Comparison of ENCODE assay signal across 16 cellular contexts in genomic region chr9:21710792-21711191, GRCh38.
DNase-seq lines count a peak whose midpoint lies in the region; ATAC-seq and TF ChIP-seq lines count a peak whose summit lies in the region.
"Had no signal": no experiment of that assay in that cellular context is flagged by ENCODE, and none has a peak within 500 bp of the region (broad histone marks: within the 10 kb centered on the region; RNA-seq: fewer than 3 reads in every experiment).

No MANE protein-coding gene starts in this region.

- H3K79me2 ChIP-seq in neural progenitor cell (ENCODE audit: low read depth) = no peaks in the 10 kb centered on the region

- intact Hi-C loops in activated CD4-positive, alpha-beta T cell treated with anti-CD3 and anti-CD28 coated beads for 36 hours (cut with DNase I, micrococcal nuclease) = no loop called here

- H3K27ac ChIP-seq in neural progenitor cell (no peak overlapping the region), RWPE1 (no peak overlapping the region)
- H3K27ac ChIP-seq: 22Rv1 had no signal

- peak; percentile 71 for ATAC-seq in activated CD4-positive, alpha-beta T cell treated with anti-CD3 and anti-CD28 coated beads for 36 hours
- ATAC-seq in HG03432 (IDR thresholded peaks at IDR 0.05; ENCODE audit: unreplicated experiment) = peak; percentile 32
- ATAC-seq: sciatic nerve had no signal

- no peak overlapping the region for H3K4me2 ChIP-seq in neural progenitor cell

- no peaks in the 10 kb centered on the region for H3K9me3 ChIP-seq in neural progenitor cell (ENCODE audit: low read depth)

- H3K9ac ChIP-seq in neural progenitor cell = no peak overlapping the region

- no peak overlapping the region for H2AFZ ChIP-seq in neural progenitor cell (replicated peaks)

- POLR2A ChIA-PET in activated CD4-positive, alpha-beta T cell treated with anti-CD3 and anti-CD28 coated beads for 36 hours (lab: Charles Lee) = no interaction called here
- POLR2A ChIA-PET in RWPE1 (lab: Yijun Ruan, JAX; ENCODE audit: low non-redundant PET) = no interaction called here

- peaks cover 2% of the 10 kb centered on the region for H3K27me3 Mint-ChIP-seq in activated CD4-positive, alpha-beta T cell treated with anti-CD3 and anti-CD28 coated beads for 36 hours
- H3K27me3 Mint-ChIP-seq in neural progenitor cell (ENCODE audit: insufficient read depth, low read depth) = peaks cover 2% of the 10 kb centered on the region

- DNase-seq in activated CD4-positive, alpha-beta T cell treated with anti-CD3 and anti-CD28 coated beads for 36 hours = peak; percentile 43
- DNase-seq in activated CD4-positive, alpha-beta T cell treated with anti-CD3 and anti-CD28 coated beads, Interleukin-2, amount 50 U/mL, for 4 hours = no peak
- DNase-seq in astrocyte of the spinal cord (ENCODE audit: low read depth, low spot score) (peak; percentile 30), neural progenitor cell (ENCODE audit: low spot score) (no peak), RWPE1 (ENCODE audit: low spot score) (no peak), DMS79 (lab: John Stamatoyannopoulos, UW) (no peak), NCI-H69 (lab: John Stamatoyannopoulos, UW) (no peak)
- DNase-seq: amygdala, NCI-H1930, SIG-M5, T1000 had no signal

- TF ChIP-seq CTCF in astrocyte of the spinal cord (IDR thresholded peaks at IDR 0.05; ENCODE audit: low read depth, low read length) = no peak
- TF ChIP-seq CTCF in neural progenitor cell (IDR thresholded peaks at IDR 0.05) = no peak
- TF ChIP-seq CTCF in RWPE1 (conservative IDR thresholded peaks at IDR 0.05; ENCODE audit: low read depth) = no peak

- no peaks in the 10 kb centered on the region for H3K27me3 ChIP-seq in neural progenitor cell

- CTCF ChIA-PET in activated CD4-positive, alpha-beta T cell treated with anti-CD3 and anti-CD28 coated beads for 36 hours (lab: Charles Lee) = interaction anchor here (0.8 to 6.4 kb wide), 2 partner anchors 77 to 230 kb away, joined by 3 to 40 read pairs; no protein-coding TSS in a partner anchor
- CTCF ChIA-PET in RWPE1 (lab: Yijun Ruan, JAX) = interaction anchor here (0.6 to 1.1 kb wide), 2 partner anchors 21 to 53 kb away, joined by 3 read pairs; no protein-coding TSS in a partner anchor

- H3F3A ChIP-seq in neural progenitor cell (ENCODE audit: low read depth) = no peaks in the 10 kb centered on the region

- H3K4me3 Mint-ChIP-seq in activated CD4-positive, alpha-beta T cell treated with anti-CD3 and anti-CD28 coated beads for 36 hours = no peak overlapping the region
- no peak overlapping the region for H3K4me3 Mint-ChIP-seq in neural progenitor cell
- H3K4me3 Mint-ChIP-seq: dendritic cell treated with granulocyte-macrophage colony-stimulating factor and Interleukin-4, amounts not matched to agents 40 ng/mL and 50 ng/mL, for 4 days; memory B cell had no signal

- H3K36me3 ChIP-seq in neural progenitor cell = no peaks in the 10 kb centered on the region

- H3K9me3 Mint-ChIP-seq in activated CD4-positive, alpha-beta T cell treated with anti-CD3 and anti-CD28 coated beads for 36 hours (ENCODE audit: low read depth) = peaks cover 1% of the 10 kb centered on the region
- H3K9me3 Mint-ChIP-seq in neural progenitor cell = no peaks in the 10 kb centered on the region
- H3K9me3 Mint-ChIP-seq: dendritic cell treated with granulocyte-macrophage colony-stimulating factor and Interleukin-4, amounts not matched to agents 40 ng/mL and 50 ng/mL, for 4 days; memory B cell had no signal

- H3K27ac Mint-ChIP-seq in activated CD4-positive, alpha-beta T cell treated with anti-CD3 and anti-CD28 coated beads for 36 hours = no peak overlapping the region
- H3K27ac Mint-ChIP-seq in neural progenitor cell = peak overlapping the region; percentile 62
- H3K27ac Mint-ChIP-seq: dendritic cell treated with granulocyte-macrophage colony-stimulating factor and Interleukin-4, amounts not matched to agents 40 ng/mL and 50 ng/mL, for 4 days; memory B cell had no signal

- H3K4me1 Mint-ChIP-seq in activated CD4-positive, alpha-beta T cell treated with anti-CD3 and anti-CD28 coated beads for 36 hours = peaks cover 19% of the 10 kb centered on the region
- peaks cover 25% of the 10 kb centered on the region for H3K4me1 Mint-ChIP-seq in neural progenitor cell
- H3K4me1 Mint-ChIP-seq: memory B cell had no signal

- in situ Hi-C loops in astrocyte of the spinal cord (cut with HindIII; ENCODE audit: low sequenced_read_pairs) = no loop called here

- no peaks in the 10 kb centered on the region for H3K36me3 Mint-ChIP-seq in activated CD4-positive, alpha-beta T cell treated with anti-CD3 and anti-CD28 coated beads for 36 hours (ENCODE audit: low read depth)
- H3K36me3 Mint-ChIP-seq in neural progenitor cell = no peaks in the 10 kb centered on the region
- H3K36me3 Mint-ChIP-seq: memory B cell had no signal

- peaks cover 12% of the 10 kb centered on the region for H3K4me1 ChIP-seq in neural progenitor cell

- no peak overlapping the region for H3K4me3 ChIP-seq in astrocyte of the spinal cord (ENCODE audit: low read depth, low read length)
- H3K4me3 ChIP-seq in neural progenitor cell = no peak overlapping the region

- H4K20me1 ChIP-seq in neural progenitor cell (ENCODE audit: low read depth) = no peaks in the 10 kb centered on the region

Comparison
In these comparisons a context has a peak if more than half of its experiments do, and no peak if none do; other contexts are left out.
1. DNase-seq: peak in activated CD4-positive, alpha-beta T cell treated with anti-CD3 and anti-CD28 coated beads for 36 hours (single experiment) and astrocyte of the spinal cord (single experiment); none in activated CD4-positive, alpha-beta T cell treated with anti-CD3 and anti-CD28 coated beads, Interleukin-2, amount 50 U/mL, for 4 hours (0 of 2), neural progenitor cell (single experiment), RWPE1 (single experiment), DMS79 (single experiment) and NCI-H69 (single experiment).